ENCODE assay signal across 11 cellular contexts in the genomic region with DNA sequence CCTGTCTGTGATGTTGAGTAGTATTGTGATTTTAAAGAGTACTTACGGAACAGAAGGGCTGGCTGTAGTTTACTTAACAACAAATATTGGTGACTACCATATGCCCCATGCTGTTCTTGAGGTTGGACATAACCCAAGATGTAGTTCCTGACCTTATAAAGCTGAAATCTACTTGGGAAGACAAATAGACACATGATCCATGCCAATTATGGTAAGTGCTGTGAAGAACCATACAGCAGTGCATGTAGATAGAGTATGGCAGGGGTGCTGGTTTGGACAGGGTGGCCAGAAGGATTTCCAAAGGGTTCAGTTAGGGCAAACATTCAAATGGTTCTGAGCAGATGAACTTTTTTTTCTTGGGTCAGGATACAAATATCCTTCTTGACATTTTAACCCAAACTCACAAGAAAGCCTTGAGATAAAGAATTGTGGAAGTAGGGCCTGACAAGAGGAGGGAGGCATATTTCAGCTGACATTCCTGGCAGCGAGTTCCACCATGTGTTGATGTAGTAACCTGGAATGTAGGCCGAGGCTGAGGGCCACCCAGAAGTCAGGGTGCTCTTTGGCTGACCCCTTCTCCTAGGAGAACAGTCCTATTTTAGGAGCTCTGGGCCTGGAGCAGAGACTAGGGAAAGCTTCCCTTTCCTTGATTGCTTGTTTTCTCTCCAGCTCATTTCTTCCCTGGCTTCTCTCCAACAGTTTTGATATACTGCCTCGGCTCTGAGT.
DNase-seq lines count a peak whose midpoint lies in the region; ATAC-seq and TF ChIP-seq lines count a peak whose summit lies in the region.
"Had no signal": no experiment of that assay in that cellular context is flagged by ENCODE, and none has a peak within 500 bp of the region (broad histone marks: within the 10 kb centered on the region; RNA-seq: fewer than 3 reads in every experiment).

No MANE protein-coding gene starts in this region.

- peaks cover 13% of the 10 kb centered on the region for H3K4me1 ChIP-seq in SJSA1 (replicated peaks)
- H3K4me1 ChIP-seq in BE2C, result no peaks in the 10 kb centered on the region

- H3K36me3 ChIP-seq in SJSA1 (no peaks in the 10 kb centered on the region), BE2C (no peaks in the 10 kb centered on the region)

- intact Hi-C loops in posterior vena cava (cut with DNase I), result no loop called here

- no peaks in the 10 kb centered on the region for H3K9me3 ChIP-seq in SJSA1 (replicated peaks)
- H3K9me3 ChIP-seq in BE2C, result no peaks in the 10 kb centered on the region

- H3K27me3 ChIP-seq in SJSA1 (replicated peaks) (no peaks in the 10 kb centered on the region), BE2C (no peaks in the 10 kb centered on the region)

- H3K27ac ChIP-seq in C4-2B (peak overlapping the region; percentile 41; the same call in 1 of the 2 replicates), SJSA1 (peak overlapping the region; percentile 28), RWPE1 (no peak overlapping the region)

- ATAC-seq in GM18519 (IDR thresholded peaks at IDR 0.05; ENCODE audit: low FRiP score, unreplicated experiment), result no peak
- ATAC-seq: CD8-positive, alpha-beta T cell had no signal

- DNase-seq in SJSA1 (ENCODE audit: low read depth in 1 of 2, low spot score in 2 of 2), result peak; percentile 61 to 71
- DNase-seq in fibroblast of villous mesenchyme (ENCODE audit: low read depth), result peak; percentile 38
- peak; percentile 86 for DNase-seq in posterior vena cava (ENCODE audit: low spot score)
- DNase-seq in RWPE1 (ENCODE audit: low spot score), result no peak
- no peak for DNase-seq in BE2C
- DNase-seq in foreskin melanocyte, result no peak
- DNase-seq: activated B cell treated with CpG ODN at 0.5 μM for 24 hours; CD8-positive, alpha-beta T cell; effector CD8-positive, alpha-beta T cell had no signal

- CTCF ChIA-PET in RWPE1 (lab: Yijun Ruan, JAX), result interaction anchor here (0.6 kb wide), 1 partner anchor 755 kb away, joined by 3 read pairs; no protein-coding TSS in a partner anchor

- H3K4me3 ChIP-seq in SJSA1 (no peak overlapping the region), fibroblast of villous mesenchyme (ENCODE audit: low read depth, low read length) (no peak overlapping the region), BE2C (ENCODE audit: low read depth, low read length) (no peak overlapping the region)

- no peak for TF ChIP-seq CTCF in C4-2B (conservative IDR thresholded peaks at IDR 0.05)
- TF ChIP-seq CTCF in fibroblast of villous mesenchyme (IDR thresholded peaks at IDR 0.05; ENCODE audit: insufficient read depth, low read depth, low read length), result no peak
- TF ChIP-seq CTCF in RWPE1 (conservative IDR thresholded peaks at IDR 0.05; ENCODE audit: low read depth), result no peak
- no peak for TF ChIP-seq CTCF in BE2C (IDR thresholded peaks at IDR 0.05; ENCODE audit: low read depth, low read length)

- POLR2A ChIA-PET in RWPE1 (lab: Yijun Ruan, JAX; ENCODE audit: low non-redundant PET), result no interaction called here

Comparison
In these comparisons a context has a peak if more than half of its experiments do, and no peak if none do; other contexts are left out.
1. DNase-seq: peak in SJSA1 (2 of 2), fibroblast of villous mesenchyme (single experiment) and posterior vena cava (single experiment); none in RWPE1 (single experiment), BE2C (single experiment) and foreskin melanocyte (single experiment).